ENCODE assay signal across 19 cellular contexts in genomic region chr5:143025376-143025775, GRCh38.
DNase-seq lines count a peak whose midpoint lies in the region; ATAC-seq and TF ChIP-seq lines count a peak whose summit lies in the region.
"Had no signal": no experiment of that assay in that cellular context is flagged by ENCODE, and none has a peak within 500 bp of the region (broad histone marks: within the 10 kb centered on the region; RNA-seq: fewer than 3 reads in every experiment).

No MANE protein-coding gene starts in this region.

- H3K4me1 ChIP-seq in adipocyte (ENCODE audit: control insufficient read depth, insufficient read depth, low read length): peaks cover 7% of the 10 kb centered on the region

- TF ChIP-seq CTCF in GM12864 (IDR thresholded peaks at IDR 0.05; ENCODE audit: low read depth, low read length, missing control alignments): no peak

- no peaks in the 10 kb centered on the region for H3K36me3 ChIP-seq in adipocyte (ENCODE audit: control insufficient read depth, insufficient read depth, low read length, severe bottlenecking)
- H3K36me3 ChIP-seq: esophagus muscularis mucosa had no signal

- peak overlapping the region; percentile 4 to 22 for H3K27ac Mint-ChIP-seq in natural killer cell treated with Interleukin-12 subunit alpha and Interleukin-12 subunit beta and Interleukin-15 and Interleukin-18, amount 100 ng/mL, for 72 hours
- H3K27ac Mint-ChIP-seq: activated T-helper 2 cell treated with anti-CD3 and anti-CD28 coated beads, Interferon-gamma antibody, Interleukin-2, Interleukin-4, amounts not matched to agents 10 μg/mL and 5 μg/mL and 100 μg/mL, durations not matched to agents 14 hours and 24 hours and 36 hours; memory B cell; progenitor cell of endocrine pancreas had no signal

- peaks cover 12% of the 10 kb centered on the region for H3K36me3 Mint-ChIP-seq in natural killer cell treated with Interleukin-12 subunit alpha and Interleukin-12 subunit beta and Interleukin-15 and Interleukin-18, amount 100 ng/mL, for 72 hours
- H3K36me3 Mint-ChIP-seq: memory B cell had no signal

- H3K4me1 Mint-ChIP-seq in natural killer cell treated with Interleukin-12 subunit alpha and Interleukin-12 subunit beta and Interleukin-15 and Interleukin-18, amount 100 ng/mL, for 72 hours (ENCODE audit: low read depth in 2 of 2): peaks cover 60 to 63% of the 10 kb centered on the region in 2 donors

- H3K27me3 ChIP-seq in adipocyte (replicated peaks; ENCODE audit: control insufficient read depth, insufficient read depth, low read length): no peaks in the 10 kb centered on the region
- H3K27me3 ChIP-seq: esophagus muscularis mucosa had no signal

- DNase-seq in GM12864 (ENCODE audit: low read depth): no peak
- DNase-seq in adipocyte (ENCODE audit: low read depth): peak; percentile 40
- DNase-seq in natural killer cell treated with Interleukin-12 subunit alpha and Interleukin-12 subunit beta and Interleukin-15 and Interleukin-18, amount 100 ng/mL, for 72 hours (ENCODE audit: low spot score): no peak
- DNase-seq in NCI-H524 treated with DMSO at 0.1 percent for 48 hours (lab: John Stamatoyannopoulos, UW): no peak
- DNase-seq: activated naive CD8-positive, alpha-beta T cell treated with anti-CD3 and anti-CD28 coated beads, Interleukin-2, amount 50 U/mL, for 24 hours; Calu3; effector CD4-positive, alpha-beta T cell; islet precursor cell; naive thymus-derived CD4-positive, alpha-beta T cell; NCI-H187 treated with DMSO at 0.1 percent for 48 hours; stimulated activated CD4-positive, alpha-beta T cell treated with anti-CD3 and anti-CD28 coated beads, Interleukin-4, amount 100 ng/mL, for 4 hours; T-helper 9 cell had no signal

- H3K4me3 ChIP-seq in GM12864 (ENCODE audit: low read depth, low read length): peak overlapping the region; percentile 47
- no peak overlapping the region for H3K4me3 ChIP-seq in adipocyte (ENCODE audit: low read length)
- H3K4me3 ChIP-seq: esophagus muscularis mucosa had no signal

- peak overlapping the region; percentile 26 for H3K4me3 Mint-ChIP-seq in natural killer cell treated with Interleukin-12 subunit alpha and Interleukin-12 subunit beta and Interleukin-15 and Interleukin-18, amount 100 ng/mL, for 72 hours
- H3K4me3 Mint-ChIP-seq: activated naive CD8-positive, alpha-beta T cell treated with anti-CD3 and anti-CD28 coated beads, Interleukin-2, amount 50 U/mL, for 24 hours; memory B cell; naive thymus-derived CD4-positive, alpha-beta T cell had no signal

- no peaks in the 10 kb centered on the region for H3K27me3 Mint-ChIP-seq in natural killer cell treated with Interleukin-12 subunit alpha and Interleukin-12 subunit beta and Interleukin-15 and Interleukin-18, amount 100 ng/mL, for 72 hours
- H3K27me3 Mint-ChIP-seq: activated naive CD8-positive, alpha-beta T cell treated with anti-CD3 and anti-CD28 coated beads, Interleukin-2, amount 50 U/mL, for 24 hours; memory B cell; naive thymus-derived CD4-positive, alpha-beta T cell; progenitor cell of endocrine pancreas had no signal

- peak; percentile 30 for ATAC-seq in GM18868 (IDR thresholded peaks at IDR 0.05; ENCODE audit: unreplicated experiment)
- no peak for ATAC-seq in natural killer cell treated with Interleukin-12 subunit alpha and Interleukin-12 subunit beta and Interleukin-15 and Interleukin-18, amount 100 ng/mL, for 72 hours
- ATAC-seq in HG03571 (IDR thresholded peaks at IDR 0.05; ENCODE audit: unreplicated experiment): no peak
- no peak for ATAC-seq in GM18519 (IDR thresholded peaks at IDR 0.05; ENCODE audit: low FRiP score, unreplicated experiment)
- ATAC-seq: activated naive CD8-positive, alpha-beta T cell treated with anti-CD3 and anti-CD28 coated beads, Interleukin-2, amount 50 U/mL, for 24 hours; naive thymus-derived CD4-positive, alpha-beta T cell had no signal

- no peaks in the 10 kb centered on the region for H3K9me3 Mint-ChIP-seq in natural killer cell treated with Interleukin-12 subunit alpha and Interleukin-12 subunit beta and Interleukin-15 and Interleukin-18, amount 100 ng/mL, for 72 hours
- H3K9me3 Mint-ChIP-seq: activated naive CD8-positive, alpha-beta T cell treated with anti-CD3 and anti-CD28 coated beads, Interleukin-2, amount 50 U/mL, for 24 hours; activated T-helper 2 cell treated with anti-CD3 and anti-CD28 coated beads, Interferon-gamma antibody, Interleukin-2, Interleukin-4, amounts not matched to agents 10 μg/mL and 5 μg/mL and 100 μg/mL, durations not matched to agents 14 hours and 24 hours and 36 hours; memory B cell; naive thymus-derived CD4-positive, alpha-beta T cell had no signal

- H3K9me3 ChIP-seq in adipocyte (ENCODE audit: control insufficient read depth, low read length): no peaks in the 10 kb centered on the region
- H3K9me3 ChIP-seq: esophagus muscularis mucosa had no signal

- H3K9ac ChIP-seq in adipocyte (ENCODE audit: low read length): no peak overlapping the region
